ENCODE assay signal across 29 cellular contexts in the genomic region with DNA sequence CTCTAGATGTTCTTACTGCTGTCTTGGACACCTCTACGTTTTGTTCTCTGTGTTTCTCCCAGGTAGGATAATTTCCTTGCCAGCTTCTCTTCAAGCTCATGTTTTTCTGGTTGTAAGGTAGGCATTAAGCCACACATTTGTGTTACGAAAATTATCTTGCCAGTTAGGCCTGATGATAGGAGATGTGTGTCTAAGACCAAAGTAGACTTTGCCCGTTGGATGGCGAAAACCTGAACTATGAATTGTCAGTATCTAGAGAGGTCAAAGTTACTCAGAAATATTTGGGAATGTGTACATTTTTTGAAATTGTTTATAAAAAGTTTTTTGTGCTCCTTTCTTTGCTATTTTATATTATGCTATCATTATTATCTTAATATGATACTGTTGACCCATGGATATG.
"Had no signal": no experiment of that assay in that cellular context is flagged by ENCODE, and none has a peak within 500 bp of the region (broad histone marks: within the 10 kb centered on the region; RNA-seq: fewer than 3 reads in every experiment).

No MANE protein-coding gene starts in this region.

- H3K27ac ChIP-seq: ascending aorta, breast epithelium, cardiac muscle cell, coronary artery, dorsolateral prefrontal cortex, heart left ventricle had no signal

- H3K9me3 Mint-ChIP-seq: activated CD4-positive, alpha-beta memory T cell treated with anti-CD3 and anti-CD28 coated beads, Interleukin-2, amount 10 ng/mL, durations not matched to agents 7 days and 5 days; activated CD4-positive, alpha-beta T cell treated with anti-CD3 and anti-CD28 coated beads, Interleukin-2, amount 10 ng/mL, durations not matched to agents 7 days and 5 days; activated naive CD4-positive, alpha-beta T cell treated with anti-CD3 and anti-CD28 coated beads for 36 hours; activated naive CD4-positive, alpha-beta T cell treated with anti-CD3 and anti-CD28 coated beads, Interleukin-2, amount 50 U/mL, for 24 hours; activated naive CD8-positive, alpha-beta T cell treated with anti-CD3 and anti-CD28 coated beads, Interleukin-2, amount 10 ng/mL, durations not matched to agents 7 days and 5 days; activated T-cell treated with anti-CD3 and anti-CD28 coated beads, Interleukin-2, amount 50 U/mL, for 24 hours; activated T-helper 17 cell treated with anti-CD3 and anti-CD28 coated beads, Interleukin-2, amount 50 U/mL, for 72 hours; brain; dendritic cell treated with granulocyte-macrophage colony-stimulating factor and Interleukin-4, amounts not matched to agents 40 ng/mL and 50 ng/mL, for 4 days; endodermal cell had no signal

- ATAC-seq: activated T-helper 17 cell treated with anti-CD3 and anti-CD28 coated beads, Interleukin-2, amount 50 U/mL, for 72 hours; esophagus mucosa; heart left ventricle had no signal

- H3K36me3 Mint-ChIP-seq: activated naive CD4-positive, alpha-beta T cell treated with anti-CD3 and anti-CD28 coated beads, Interleukin-2, amount 50 U/mL, for 24 hours; activated naive CD8-positive, alpha-beta T cell treated with anti-CD3 and anti-CD28 coated beads, Interleukin-2, amount 10 ng/mL, durations not matched to agents 7 days and 5 days; brain had no signal

- H3K36me3 ChIP-seq: ascending aorta, breast epithelium, cardiac muscle cell, heart left ventricle had no signal

- H3K4me3 Mint-ChIP-seq: activated CD4-positive, alpha-beta memory T cell treated with anti-CD3 and anti-CD28 coated beads, Interleukin-2, amount 10 ng/mL, durations not matched to agents 7 days and 5 days; activated CD4-positive, alpha-beta T cell treated with anti-CD3 and anti-CD28 coated beads, Interleukin-2, amount 10 ng/mL, durations not matched to agents 7 days and 5 days; activated naive CD4-positive, alpha-beta T cell treated with anti-CD3 and anti-CD28 coated beads for 36 hours; activated naive CD4-positive, alpha-beta T cell treated with anti-CD3 and anti-CD28 coated beads, Interleukin-2, amount 50 U/mL, for 24 hours; activated naive CD8-positive, alpha-beta T cell treated with anti-CD3 and anti-CD28 coated beads, Interleukin-2, amount 10 ng/mL, durations not matched to agents 7 days and 5 days; activated T-cell treated with anti-CD3 and anti-CD28 coated beads, Interleukin-2, amount 50 U/mL, for 24 hours; activated T-helper 17 cell treated with anti-CD3 and anti-CD28 coated beads, Interleukin-2, amount 50 U/mL, for 72 hours; brain; dendritic cell treated with granulocyte-macrophage colony-stimulating factor and Interleukin-4, amounts not matched to agents 40 ng/mL and 50 ng/mL, for 4 days; endodermal cell had no signal

- H3K27ac Mint-ChIP-seq: activated CD4-positive, alpha-beta memory T cell treated with anti-CD3 and anti-CD28 coated beads, Interleukin-2, amount 10 ng/mL, durations not matched to agents 7 days and 5 days; activated CD4-positive, alpha-beta T cell treated with anti-CD3 and anti-CD28 coated beads, Interleukin-2, amount 10 ng/mL, durations not matched to agents 7 days and 5 days; activated naive CD4-positive, alpha-beta T cell treated with anti-CD3 and anti-CD28 coated beads for 36 hours; activated naive CD4-positive, alpha-beta T cell treated with anti-CD3 and anti-CD28 coated beads, Interleukin-2, amount 50 U/mL, for 24 hours; activated naive CD8-positive, alpha-beta T cell treated with anti-CD3 and anti-CD28 coated beads, Interleukin-2, amount 10 ng/mL, durations not matched to agents 7 days and 5 days; activated T-cell treated with anti-CD3 and anti-CD28 coated beads, Interleukin-2, amount 50 U/mL, for 24 hours; activated T-helper 17 cell treated with anti-CD3 and anti-CD28 coated beads, Interleukin-2, amount 50 U/mL, for 72 hours; brain; dendritic cell treated with granulocyte-macrophage colony-stimulating factor and Interleukin-4, amounts not matched to agents 40 ng/mL and 50 ng/mL, for 4 days; endodermal cell had no signal

- DNase-seq: activated CD4-positive, alpha-beta memory T cell treated with anti-CD3 and anti-CD28 coated beads, Interleukin-2, amount 10 ng/mL, durations not matched to agents 7 days and 5 days; activated CD4-positive, alpha-beta T cell treated with anti-CD3 and anti-CD28 coated beads for 1 hour; activated CD4-positive, alpha-beta T cell treated with anti-CD3 and anti-CD28 coated beads for 4 hours; activated CD4-positive, alpha-beta T cell treated with anti-CD3 and anti-CD28 coated beads, Interleukin-2, amount 10 ng/mL, durations not matched to agents 7 days and 5 days; activated CD4-positive, alpha-beta T cell treated with anti-CD3 and anti-CD28 coated beads, Interleukin-2, amount 50 U/mL, for 4 hours; activated CD8-positive, alpha-beta memory T cell treated with anti-CD3 and anti-CD28 coated beads, Interleukin-2, amount 50 U/mL, for 48 hours; activated effector memory CD4-positive, alpha-beta T cell treated with Interleukin-2 at 50 U/mL for 16 hours; activated gamma-delta T cell treated with Interleukin-2 at 50 U/mL for 16 hours; activated naive CD4-positive, alpha-beta T cell treated with anti-CD3 and anti-CD28 coated beads for 36 hours; activated naive CD8-positive, alpha-beta T cell treated with anti-CD3 and anti-CD28 coated beads, Interleukin-2, amount 10 ng/mL, durations not matched to agents 7 days and 5 days; activated T-cell treated with anti-CD3 and anti-CD28 coated beads for 4 hours; activated T-cell treated with anti-CD3 and anti-CD28 coated beads, Interleukin-2, amount 50 U/mL, for 24 hours; central memory CD4-positive, alpha-beta T cell; dorsolateral prefrontal cortex; effector memory CD4-positive, alpha-beta T cell; endodermal cell; foreskin fibroblast; heart left ventricle; T-helper 1 cell; T-helper 2 cell had no signal

- H3K4me1 ChIP-seq: ascending aorta, breast epithelium had no signal

- H3K4me3 ChIP-seq: ascending aorta, breast epithelium, cardiac muscle cell, coronary artery, dorsolateral prefrontal cortex, heart left ventricle had no signal

- H3K27me3 ChIP-seq: ascending aorta, breast epithelium, cardiac muscle cell, dorsolateral prefrontal cortex, heart left ventricle had no signal

- H3K4me1 Mint-ChIP-seq: activated CD4-positive, alpha-beta memory T cell treated with anti-CD3 and anti-CD28 coated beads, Interleukin-2, amount 10 ng/mL, durations not matched to agents 7 days and 5 days; activated CD4-positive, alpha-beta T cell treated with anti-CD3 and anti-CD28 coated beads, Interleukin-2, amount 10 ng/mL, durations not matched to agents 7 days and 5 days; activated naive CD4-positive, alpha-beta T cell treated with anti-CD3 and anti-CD28 coated beads, Interleukin-2, amount 50 U/mL, for 24 hours; activated naive CD8-positive, alpha-beta T cell treated with anti-CD3 and anti-CD28 coated beads, Interleukin-2, amount 10 ng/mL, durations not matched to agents 7 days and 5 days; activated T-helper 17 cell treated with anti-CD3 and anti-CD28 coated beads, Interleukin-2, amount 50 U/mL, for 72 hours; brain had no signal

- H3K9me3 ChIP-seq: ascending aorta, breast epithelium, heart left ventricle had no signal
